ENCODE assay signal across 1 cellular context in the genomic region with DNA sequence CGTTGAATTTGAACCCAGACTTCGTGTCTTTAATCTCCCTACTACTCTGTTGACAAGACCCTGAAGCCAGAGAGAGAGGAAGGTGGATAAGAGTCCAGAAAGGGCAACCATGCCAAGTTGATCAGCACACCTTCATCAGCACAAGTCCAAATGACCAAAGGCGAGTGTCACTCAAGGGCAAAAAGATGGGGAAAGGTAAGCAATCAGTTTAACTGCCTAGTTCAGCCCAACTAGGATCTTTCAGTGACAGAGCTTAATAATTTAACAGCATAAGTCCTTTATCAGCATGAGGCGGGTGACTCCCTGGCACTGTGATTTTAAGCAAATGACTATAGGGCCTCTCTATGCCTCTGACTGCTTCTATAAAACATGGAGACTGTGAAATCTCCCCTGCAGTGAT.
TF ChIP-seq lines count a peak whose summit lies in the region.

No MANE protein-coding gene starts in this region.

TF ChIP-seq in IMR-90, 13 proteins besides CTCF, POLR2A, EP300 and RAD21:
- TF ChIP-seq NFE2L2 (IDR thresholded peaks at IDR 0.05; ENCODE audit: low read depth, low read length) (no peak), BHLHE40 (IDR thresholded peaks at IDR 0.05; ENCODE audit: low read depth, low read length) (no peak), RFX5 (IDR thresholded peaks at IDR 0.05; ENCODE audit: low read depth, low read length) (no peak)
TF ChIP-seq in IMR-90: peak in this region for 0.
